27 cellular contexts compared by ENCODE assay signal in genomic region chr9:90921969-90922368, GRCh38.
"Had no signal": no experiment of that assay in that cellular context is flagged by ENCODE, and none has a peak within 500 bp of the region (broad histone marks: within the 10 kb centered on the region; RNA-seq: fewer than 3 reads in every experiment).

No MANE protein-coding gene starts in this region.

- H3K9me3 ChIP-seq: esophagus squamous epithelium, neutrophil, right lobe of liver, thoracic aorta, uterus had no signal

- ATAC-seq: activated CD4-positive, CD25-positive, alpha-beta regulatory T cell treated with anti-CD3 and anti-CD28 coated beads, Interleukin-2, amount 50 U/mL, for 24 hours; left colon had no signal

- H3K4me3 Mint-ChIP-seq: activated CD4-positive, alpha-beta memory T cell treated with anti-CD3 and anti-CD28 coated beads for 36 hours; activated naive CD4-positive, alpha-beta T cell treated with anti-CD3 and anti-CD28 coated beads for 36 hours; activated T-helper 1 cell treated with anti-CD3 and anti-CD28 coated beads, Interleukin-12 subunit alpha, Interleukin-12 subunit beta, Interleukin-2, Interleukin-4 antibody, amounts not matched to agents 30 ng/mL and 10 ng/mL and 1 ng/mL, durations not matched to agents 14 hours and 24 hours and 36 hours; central memory CD8-positive, alpha-beta T cell; nephron progenitor cell; type B pancreatic cell had no signal

- DNase-seq: activated CD4-positive, alpha-beta memory T cell treated with anti-CD3 and anti-CD28 coated beads for 36 hours; activated CD4-positive, alpha-beta T cell treated with anti-CD3 and anti-CD28 coated beads for 48 hours; activated CD8-positive, alpha-beta memory T cell treated with anti-CD3 and anti-CD28 coated beads, Interleukin-2, amount 50 U/mL, for 4 hours; activated effector memory CD4-positive, alpha-beta T cell treated with anti-CD3 and anti-CD28 coated beads, Interleukin-2, amount 50 U/mL, for 16 hours; activated naive CD4-positive, alpha-beta T cell treated with anti-CD3 and anti-CD28 coated beads for 36 hours; activated T-cell treated with anti-CD3 and anti-CD28 coated beads, Interleukin-2, amount 50 U/mL, for 1 hour; dermis blood vessel endothelial cell; effector CD4-positive, alpha-beta T cell; esophagus squamous epithelium; kidney; left colon; mammary epithelial cell; nephron progenitor cell; right lobe of liver; stimulated activated CD4-positive, alpha-beta T cell treated with anti-CD3 and anti-CD28 coated beads, Interleukin-2, amount 100 ng/mL, for 48 hours; stimulated activated naive CD4-positive, alpha-beta T cell treated with Interleukin-2 at 50 U/mL for 16 hours; T-helper 9 cell; uterus; WERI-Rb-1 had no signal

- H3K4me1 ChIP-seq: uterus had no signal

- H3K9me3 Mint-ChIP-seq: activated CD4-positive, alpha-beta memory T cell treated with anti-CD3 and anti-CD28 coated beads for 36 hours; activated naive CD4-positive, alpha-beta T cell treated with anti-CD3 and anti-CD28 coated beads for 36 hours; activated T-helper 1 cell treated with anti-CD3 and anti-CD28 coated beads, Interleukin-12 subunit alpha, Interleukin-12 subunit beta, Interleukin-2, Interleukin-4 antibody, amounts not matched to agents 30 ng/mL and 10 ng/mL and 1 ng/mL, durations not matched to agents 14 hours and 24 hours and 36 hours; central memory CD8-positive, alpha-beta T cell; nephron progenitor cell had no signal

- H3K27ac ChIP-seq: neutrophil, right lobe of liver, uterus, WERI-Rb-1 had no signal

- H3K36me3 Mint-ChIP-seq: activated CD4-positive, alpha-beta memory T cell treated with anti-CD3 and anti-CD28 coated beads for 36 hours; type B pancreatic cell had no signal

- H3K27me3 Mint-ChIP-seq: type B pancreatic cell had no signal

- H3K27ac Mint-ChIP-seq: activated CD4-positive, alpha-beta memory T cell treated with anti-CD3 and anti-CD28 coated beads for 36 hours; activated naive CD4-positive, alpha-beta T cell treated with anti-CD3 and anti-CD28 coated beads for 36 hours; activated T-helper 1 cell treated with anti-CD3 and anti-CD28 coated beads, Interleukin-12 subunit alpha, Interleukin-12 subunit beta, Interleukin-2, Interleukin-4 antibody, amounts not matched to agents 30 ng/mL and 10 ng/mL and 1 ng/mL, durations not matched to agents 14 hours and 24 hours and 36 hours; nephron progenitor cell; progenitor cell of endocrine pancreas had no signal

- H3K27me3 ChIP-seq: esophagus squamous epithelium, hepatocyte, right lobe of liver, uterus had no signal

- H3K4me1 Mint-ChIP-seq: central memory CD8-positive, alpha-beta T cell; nephron progenitor cell had no signal
